ENCODE assay signal across 1 cellular context in genomic region chr19:13861714-13862531, GRCh38.
A peak's percentile ranks its signal among the peaks of the same experiment; 100 is the strongest.
TF ChIP-seq lines count a peak whose summit lies in the region.

No MANE protein-coding gene starts in this region.

TF ChIP-seq in GM12878, 131 proteins besides CTCF, POLR2A, EP300 and RAD21 (continues in another document):
- TF ChIP-seq FOXM1 (IDR thresholded peaks at IDR 0.05; ENCODE audit: low read depth, low read length) (peak; percentile 67; the same call in 1 of the 2 replicates), EZH2 (IDR thresholded peaks at IDR 0.05; ENCODE audit: borderline replicate concordance, control insufficient read depth, low read depth, low read length) (no peak), NR2F1 (conservative IDR thresholded peaks at IDR 0.05) (peak; percentile 93), RBBP5 (conservative IDR thresholded peaks at IDR 0.05) (no peak), HDGF (IDR thresholded peaks at IDR 0.05) (no peak), JUND (IDR thresholded peaks at IDR 0.05; ENCODE audit: low read depth, low read length) (peak; percentile 92), CUX1 (IDR thresholded peaks at IDR 0.05; ENCODE audit: insufficient replicate concordance, low read depth, low read length) (peak; percentile 92), POU2F2 (IDR thresholded peaks at IDR 0.05; ENCODE audit: borderline replicate concordance, low read depth, low read length) (peak; percentile 72; the same call in 2 of the 3 replicates), MTA2 (IDR thresholded peaks at IDR 0.05; ENCODE audit: low read depth) (peak; percentile 82), SMARCA5 (IDR thresholded peaks at IDR 0.05) (peak; percentile 96), IKZF1 (conservative IDR thresholded peaks at IDR 0.05) (peak; percentile 99), MLLT1 (IDR thresholded peaks at IDR 0.05) (no peak), POLR2AphosphoS2 (IDR thresholded peaks at IDR 0.05; ENCODE audit: low read depth, low read length) (0 out of 2 replicates have a peak, but pooled peaks have one; percentile 61), BCLAF1 (IDR thresholded peaks at IDR 0.05) (no peak), ZSCAN29 (IDR thresholded peaks at IDR 0.05) (no peak), ZNF24 (IDR thresholded peaks at IDR 0.05) (no peak), IRF5 (IDR thresholded peaks at IDR 0.05; ENCODE audit: borderline replicate concordance) (no peak), ZBED1 (IDR thresholded peaks at IDR 0.05; ENCODE audit: borderline replicate concordance) (peak; percentile 81), ZNF384 (IDR thresholded peaks at IDR 0.05; ENCODE audit: borderline replicate concordance, low read depth, low read length) (no peak), NBN (IDR thresholded peaks at IDR 0.05) (peak; percentile 88; the same call in 1 of the 2 replicates), CBX3 (IDR thresholded peaks at IDR 0.05; ENCODE audit: borderline replicate concordance, low read depth) (no peak), NFIC (IDR thresholded peaks at IDR 0.05; ENCODE audit: low read depth, low read length) (peak; percentile 89; the same call in 1 of the 2 replicates), NRF1 (conservative IDR thresholded peaks at IDR 0.05; ENCODE audit: low read depth, low read length) (no peak), KLF5 (IDR thresholded peaks at IDR 0.05; ENCODE audit: partially characterized antibody) (no peak), TAF1 (IDR thresholded peaks at IDR 0.05; ENCODE audit: borderline replicate concordance, low read depth, low read length) (no peak; the same call in 1 of the 2 replicates), ASH2L (IDR thresholded peaks at IDR 0.05; ENCODE audit: borderline replicate concordance, low read depth) (no peak), HSF1 (IDR thresholded peaks at IDR 0.05; ENCODE audit: low read depth, low read length) (0 out of 2 replicates have a peak, but pooled peaks have one; percentile 45), SKIL (IDR thresholded peaks at IDR 0.05; ENCODE audit: low read depth, poor library complexity, severe bottlenecking) (peak; percentile 84), IRF4 (IDR thresholded peaks at IDR 0.05; ENCODE audit: low read depth, low read length) (no peak), MYC (IDR thresholded peaks at IDR 0.05; ENCODE audit: insufficient read depth, insufficient read length, insufficient replicate concordance, low read length, severe bottlenecking) (no peak), KAT2A (conservative IDR thresholded peaks at IDR 0.05; ENCODE audit: control insufficient read depth, low read depth, low read length) (no peak), RUNX3 (IDR thresholded peaks at IDR 0.05; ENCODE audit: low read length) (peak; percentile 74), RAD51 (IDR thresholded peaks at IDR 0.05) (no peak), SIN3A (IDR thresholded peaks at IDR 0.05; ENCODE audit: low read depth, low read length) (0 out of 2 replicates have a peak, but pooled peaks have one; percentile 13), MYB (IDR thresholded peaks at IDR 0.05; ENCODE audit: borderline replicate concordance, low read depth, low read length) (0 out of 2 replicates have a peak, but pooled peaks have one; percentile 25), ESRRA (IDR thresholded peaks at IDR 0.05; ENCODE audit: low read length) (no peak), PAX5 (IDR thresholded peaks at IDR 0.05; ENCODE audit: borderline replicate concordance, low read depth, low read length) (peak; percentile 79), STAT1 (conservative IDR thresholded peaks at IDR 0.05) (peak; percentile 44; the same call in 1 of the 2 replicates), ZNF592 (IDR thresholded peaks at IDR 0.05) (no peak), TCF12 (IDR thresholded peaks at IDR 0.05; ENCODE audit: low read depth, low read length) (peak; percentile 92), WRNIP1 (IDR thresholded peaks at IDR 0.05; ENCODE audit: borderline replicate concordance, low read depth, low read length) (no peak)
